8 cellular contexts compared by ENCODE assay signal in genomic region chr1:109283748-109284600, GRCh38. TPM values are rescaled to one million over a fixed set of nuclear protein-coding genes. Genes with fewer than 3 reads are reported as not detected.
DNase-seq lines count a peak whose midpoint lies in the region; ATAC-seq and TF ChIP-seq lines count a peak whose summit lies in the region.

No MANE protein-coding gene starts in this region.

- peak overlapping the region; percentile 73 for H2AFZ ChIP-seq in hepatocyte

- TF ChIP-seq CTCF in A673 (conservative IDR thresholded peaks at IDR 0.05; ENCODE audit: low read depth, low read length) (no peak), WI38 (IDR thresholded peaks at IDR 0.05; ENCODE audit: low read depth, low read length) (no peak), hepatocyte (IDR thresholded peaks at IDR 0.05; ENCODE audit: poor library complexity) (no peak), spleen (IDR thresholded peaks at IDR 0.05 in 8 of 11, conservative IDR thresholded peaks at IDR 0.05 in 3 of 11) (no peak)

- peak overlapping the region; percentile 88 for H3K4me3 ChIP-seq in A673 (ENCODE audit: low read depth, low read length, poor library complexity, severe bottlenecking)
- H3K4me3 ChIP-seq in WI38 (ENCODE audit: low read depth, low read length), result peak overlapping the region; percentile 87
- peak overlapping the region; percentile 12 for H3K4me3 ChIP-seq in hepatocyte
- H3K4me3 ChIP-seq in spleen, result peak overlapping the region; percentile 59 to 91 (median 69)

- H3K4me2 ChIP-seq in hepatocyte, result peak overlapping the region; percentile 76

- no peak for TF ChIP-seq POLR2A in spleen (IDR thresholded peaks at IDR 0.05)

- H3K9me2 ChIP-seq in hepatocyte (replicated peaks; ENCODE audit: insufficient read depth), result no peaks in the 10 kb centered on the region

- 51% methylated on average over 17 of the region's 17 CpGs for WGBS in hepatocyte (ENCODE audit: low lambda C conversion rate, missing lambda C conversion rate)
- WGBS in spleen, 5 donors, result 49 to 54% (median 52%) methylated on average over 17 of the region's 17 CpGs

- peak; percentile 34 for ATAC-seq in GM21526 (IDR thresholded peaks at IDR 0.05; ENCODE audit: low FRiP score, unreplicated experiment)

- H3K4me1 ChIP-seq in A673 (ENCODE audit: insufficient read depth, low read length, poor library complexity, severe bottlenecking), result peaks cover 28% of the 10 kb centered on the region
- peaks cover 8% of the 10 kb centered on the region for H3K4me1 ChIP-seq in hepatocyte (ENCODE audit: insufficient read depth)
- peaks cover 0 to 39% (median 26%) of the 10 kb centered on the region in 6 donors for H3K4me1 ChIP-seq in spleen

- H3K27me3 ChIP-seq in A673 (replicated peaks; ENCODE audit: insufficient read depth, low read depth, low read length, poor library complexity) (no peaks in the 10 kb centered on the region), hepatocyte (no peaks in the 10 kb centered on the region), spleen (replicated peaks in 1 of 7) (no peaks in the 10 kb centered on the region)

- H3K9me3 ChIP-seq in A673 (ENCODE audit: low read depth, low read length, poor library complexity, severe bottlenecking) (no peaks in the 10 kb centered on the region), hepatocyte (ENCODE audit: low read depth) (no peaks in the 10 kb centered on the region), spleen (no peaks in the 10 kb centered on the region)

- intact Hi-C loops in A673 (cut with micrococcal nuclease; ENCODE audit: unreplicated experiment) (loop anchor here (2.0 kb wide), 1 partner anchor 115 kb away; no protein-coding TSS in a partner anchor), spleen (cut with DNase I; ENCODE audit: low total_unique reads) (no loop called here)

- no TSS peak for BruUV-seq in A673 (replicated peaks; lab: Mats Ljungman, UMichigan)

- peaks cover 22% of the 10 kb centered on the region for H3K36me3 ChIP-seq in A673 (ENCODE audit: insufficient read depth, low read length, poor library complexity, severe bottlenecking)
- H3K36me3 ChIP-seq in hepatocyte (replicated peaks; ENCODE audit: insufficient read depth, low read depth), result no peaks in the 10 kb centered on the region
- H3K36me3 ChIP-seq in spleen, result peaks cover 0 to 10% (median 0%) of the 10 kb centered on the region in 6 donors

- peak overlapping the region; percentile 82 for H3K27ac ChIP-seq in A673 (ENCODE audit: low read depth, low read length, poor library complexity, severe bottlenecking)
- peak overlapping the region; percentile 75 for H3K27ac ChIP-seq in hepatocyte
- H3K27ac ChIP-seq in spleen, result peak overlapping the region; percentile 72 to 95 (median 89)

- H4K20me1 ChIP-seq in hepatocyte (ENCODE audit: insufficient read depth, poor library complexity, severe bottlenecking), result no peaks in the 10 kb centered on the region

- CTCF ChIA-PET in A673 (lab: Charles Lee), result interaction anchor here (0.7 kb wide), 1 partner anchor 147 kb away, joined by 4 read pairs; no protein-coding TSS in a partner anchor

- DNase-seq in A673 (ENCODE audit: low spot score) (peak; percentile 66), hepatocyte (ENCODE audit: low spot score) (no peak), spleen (no peak), NCI-H128 (lab: John Stamatoyannopoulos, UW; ENCODE audit: unreplicated experiment) (no peak), foreskin melanocyte (no peak), cortex of kidney (lab: John Stamatoyannopoulos, UW) (no peak)

- POLR2A ChIA-PET in A673 (lab: Charles Lee; ENCODE audit: low non-redundant PET), result no interaction called here

- H3K79me2 ChIP-seq in hepatocyte, result peaks cover 14% of the 10 kb centered on the region

RNA-seq across cellular contexts. Expression of gene PSRC1, which starts 1.0 kb away (rescaled TPM):
- total RNA-seq in A673 (2021), result 75.0 and 85.2 TPM in 2 replicates
- total RNA-seq in hepatocyte, result 10.1 and 14.3 TPM in 2 replicates
- 9.1 and 13.7 TPM in 2 replicates for polyA plus RNA-seq in hepatocyte
- total RNA-seq in spleen, result 1 to 10 TPM; 2.0 to 9.3 (median 3.1) TPM
- 1 to 10 TPM; 3.5 to 3.9 (median 3.5) TPM for polyA plus RNA-seq in spleen

RNA-seq across cellular contexts. Expression of gene MYBPHL, which starts 22.8 kb away (rescaled TPM):
- total RNA-seq in A673 (2021) (not detected in 2 replicates), hepatocyte (3.6 and 13.7 TPM in 2 replicates), spleen (not detected)
- polyA plus RNA-seq in hepatocyte (6.7 and 7.4 TPM in 2 replicates), spleen (not detected)

RNA-seq across cellular contexts. Expression of gene CELSR2, which starts 34.6 kb away (rescaled TPM):
- total RNA-seq in A673 (2021), result 30.2 and 32.6 TPM in 2 replicates
- 2.6 and 3.7 TPM in 2 replicates for total RNA-seq in hepatocyte
- 3.2 and 3.3 TPM in 2 replicates for polyA plus RNA-seq in hepatocyte
- total RNA-seq in spleen, result 1 to 10 TPM in 5 of 7 donors, under 1 TPM in 2; 0.79 to 2.9 (median 1.4) TPM
- under 1 TPM; 0.20 to 0.54 (median 0.46) TPM for polyA plus RNA-seq in spleen

Comparison
In these comparisons a context has a peak if more than half of its experiments do, and no peak if none do; other contexts are left out.
1. H3K4me3 ChIP-seq: peak in every context shown above with its lines; median percentile 88 in A673; 87 in WI38; 69 in spleen; 12 in hepatocyte.